11 cellular contexts compared by ENCODE assay signal in genomic region chr6:69138173-69138572, GRCh38.
"Had no signal": no experiment of that assay in that cellular context is flagged by ENCODE, and none has a peak within 500 bp of the region (broad histone marks: within the 10 kb centered on the region; RNA-seq: fewer than 3 reads in every experiment).

No MANE protein-coding gene starts in this region.

- H3K27me3 ChIP-seq: esophagus muscularis mucosa, tibial nerve had no signal

- H3K36me3 ChIP-seq: esophagus muscularis mucosa, lower lobe of right lung, tibial nerve had no signal

- ATAC-seq: activated CD4-positive, CD25-positive, alpha-beta regulatory T cell treated with anti-CD3 and anti-CD28 coated beads, Interleukin-2, amount 50 U/mL, for 24 hours; lower lobe of right lung; naive thymus-derived CD4-positive, alpha-beta T cell; stimulated activated effector memory CD8-positive, alpha-beta T cell treated with anti-CD3 and anti-CD28 coated beads, Interleukin-12 subunit alpha, Interleukin-12 subunit beta, amount 100 ng/mL, for 72 hours had no signal

- H3K9me3 ChIP-seq: esophagus muscularis mucosa, lower lobe of right lung, tibial nerve had no signal

- DNase-seq: lower lobe of right lung; midbrain; naive thymus-derived CD4-positive, alpha-beta T cell; retina; small intestine; T-helper 2 cell had no signal

- H3K4me3 ChIP-seq: esophagus muscularis mucosa, lower lobe of right lung, tibial nerve had no signal

- H3K27ac ChIP-seq: esophagus muscularis mucosa, lower lobe of right lung, parathyroid adenoma, tibial nerve had no signal

- H3K4me1 ChIP-seq: esophagus muscularis mucosa, lower lobe of right lung, parathyroid adenoma had no signal
